In genomic region chr7:29793507-29793906, GRCh38 we compare ENCODE assay signal across 23 cellular contexts. TPM values are rescaled to one million over a fixed set of nuclear protein-coding genes. Genes with fewer than 3 reads are reported as not detected.
"Had no signal": no experiment of that assay in that cellular context is flagged by ENCODE, and none has a peak within 500 bp of the region (broad histone marks: within the 10 kb centered on the region; RNA-seq: fewer than 3 reads in every experiment).

No MANE protein-coding gene starts in this region.

- H3K79me2 ChIP-seq: parathyroid adenoma had no signal

- ATAC-seq: activated naive CD4-positive, alpha-beta T cell treated with anti-CD3 and anti-CD28 coated beads, Interleukin-2, amount 50 U/mL, for 72 hours; activated T-helper 17 cell treated with anti-CD3 and anti-CD28 coated beads, Interleukin-2, amount 50 U/mL, for 72 hours; left ventricle myocardium superior; natural killer cell; right cardiac atrium; stimulated activated naive CD8-positive, alpha-beta T cell treated with anti-CD3 and anti-CD28 coated beads, Interleukin-15, Interleukin-2, amounts not matched to agents 100 U/mL and 50 U/mL, for 24 hours had no signal

- DNase-seq: activated T-cell treated with anti-CD3 and anti-CD28 coated beads, Interleukin-2, amount 50 U/mL, for 1 hour; brain microvascular endothelial cell; caudate nucleus; effector CD8-positive, alpha-beta T cell; glutamatergic neuron; hippocampal formation; left ventricle myocardium superior; mammary epithelial cell; midbrain; natural killer cell; right cardiac atrium; stimulated activated CD4-positive, alpha-beta T cell treated with anti-CD3 and anti-CD28 coated beads, Interleukin-12 subunit alpha, Interleukin-12 subunit beta, amount 100 ng/mL, for 4 hours; stimulated activated CD4-positive, alpha-beta T cell treated with anti-CD3 and anti-CD28 coated beads, Interleukin-4, amount 100 ng/mL, for 4 hours; stimulated activated naive CD8-positive, alpha-beta T cell treated with anti-CD3 and anti-CD28 coated beads, Interleukin-15, Interleukin-2, amounts not matched to agents 100 U/mL and 50 U/mL, for 24 hours; thyroid gland; WERI-Rb-1 had no signal

- H3K27ac Mint-ChIP-seq: activated naive CD4-positive, alpha-beta T cell treated with anti-CD3 and anti-CD28 coated beads, Interleukin-2, amount 50 U/mL, for 72 hours; activated T-helper 17 cell treated with anti-CD3 and anti-CD28 coated beads, Interleukin-2, amount 50 U/mL, for 72 hours; dendritic cell treated with granulocyte-macrophage colony-stimulating factor and Interleukin-4, amounts not matched to agents 40 ng/mL and 50 ng/mL, for 4 days; natural killer cell; T-helper 1 cell treated with Interleukin-12 subunit alpha and Interleukin-12 subunit beta and Interleukin-4 antibody, amounts not matched to agents 30 μg/mL and 1 μg/mL, for 36 hours had no signal

- H3K9ac ChIP-seq: parathyroid adenoma had no signal

- H3K4me1 ChIP-seq: ascending aorta, parathyroid adenoma, thyroid gland had no signal

- H3K4me3 ChIP-seq: ascending aorta, thyroid gland had no signal

- H3K36me3 ChIP-seq: ascending aorta, brain microvascular endothelial cell, thyroid gland, WERI-Rb-1 had no signal

- H3K27me3 ChIP-seq: ascending aorta, thyroid gland had no signal

- H3K36me3 Mint-ChIP-seq: activated naive CD4-positive, alpha-beta T cell treated with anti-CD3 and anti-CD28 coated beads, Interleukin-2, amount 50 U/mL, for 72 hours; natural killer cell had no signal

- H3K4me1 Mint-ChIP-seq: activated T-helper 17 cell treated with anti-CD3 and anti-CD28 coated beads, Interleukin-2, amount 50 U/mL, for 72 hours; natural killer cell had no signal

- H3K27ac ChIP-seq: ascending aorta, brain microvascular endothelial cell, parathyroid adenoma, thyroid gland, WERI-Rb-1 had no signal

- H3K9me3 ChIP-seq: ascending aorta, thyroid gland had no signal

- H3K9me3 Mint-ChIP-seq: activated naive CD4-positive, alpha-beta T cell treated with anti-CD3 and anti-CD28 coated beads, Interleukin-2, amount 50 U/mL, for 72 hours; activated T-helper 17 cell treated with anti-CD3 and anti-CD28 coated beads, Interleukin-2, amount 50 U/mL, for 72 hours; natural killer cell; T-helper 1 cell treated with Interleukin-12 subunit alpha and Interleukin-12 subunit beta and Interleukin-4 antibody, amounts not matched to agents 30 μg/mL and 1 μg/mL, for 36 hours had no signal

- H2AFZ ChIP-seq: parathyroid adenoma had no signal

- H3K4me3 Mint-ChIP-seq: activated T-helper 17 cell treated with anti-CD3 and anti-CD28 coated beads, Interleukin-2, amount 50 U/mL, for 72 hours; dendritic cell treated with granulocyte-macrophage colony-stimulating factor and Interleukin-4, amounts not matched to agents 40 ng/mL and 50 ng/mL, for 4 days; natural killer cell; T-helper 1 cell treated with Interleukin-12 subunit alpha and Interleukin-12 subunit beta and Interleukin-4 antibody, amounts not matched to agents 30 μg/mL and 1 μg/mL, for 36 hours had no signal

RNA-seq across cellular contexts. Expression of gene WIPF3, which starts 12.8 kb away (rescaled TPM):
- total RNA-seq: activated naive CD4-positive, alpha-beta T cell treated with anti-CD3 and anti-CD28 coated beads, Interleukin-2, amount 50 U/mL, for 72 hours; activated T-helper 17 cell treated with anti-CD3 and anti-CD28 coated beads, Interleukin-2, amount 50 U/mL, for 72 hours; natural killer cell; pulmonary artery endothelial cell had no signal
